ENCODE assay signal across 8 cellular contexts in the genomic region with DNA sequence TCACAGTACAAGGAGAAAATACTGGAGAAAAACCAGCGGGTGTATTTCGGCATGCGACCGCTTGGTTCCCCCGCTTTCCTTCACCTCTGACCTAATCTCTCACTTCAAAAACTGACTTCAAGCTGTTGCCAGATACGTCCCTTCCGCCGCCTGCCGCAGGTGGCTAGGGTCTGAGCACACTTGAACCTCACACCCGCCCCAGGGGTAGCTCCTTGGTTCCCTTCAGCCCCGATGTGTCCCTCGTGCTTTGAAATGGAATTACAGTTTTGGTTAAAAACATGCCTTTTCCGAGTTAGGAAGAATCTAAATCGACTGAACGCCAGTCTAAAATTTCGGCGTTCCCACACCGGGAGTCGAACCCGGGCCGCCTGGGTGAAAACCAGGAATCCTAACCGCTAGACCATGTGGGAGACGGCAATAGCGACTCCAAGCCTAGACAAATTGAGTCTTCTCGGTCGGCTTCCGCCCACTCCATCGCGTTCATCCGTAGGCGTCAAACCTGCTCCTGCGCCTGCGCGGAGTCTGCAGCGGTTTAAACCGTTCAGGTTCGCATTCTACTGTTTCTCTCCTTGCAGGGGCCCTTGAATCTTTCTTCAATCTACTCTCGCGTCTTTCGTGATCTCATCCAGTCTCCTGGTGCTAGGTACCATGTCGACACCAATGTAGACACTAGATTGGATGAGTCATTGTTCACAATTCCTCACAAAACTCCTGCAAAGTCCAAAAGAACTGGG.
DNase-seq lines count a peak whose midpoint lies in the region; TF ChIP-seq lines count a peak whose summit lies in the region.

No MANE protein-coding gene starts in this region.

- peak overlapping the region; percentile 47 for H3K4me3 ChIP-seq in HFF-Myc (replicated peaks; ENCODE audit: low read depth, low read length)

- peak; percentile 32 for TF ChIP-seq CTCF in HFF-Myc (IDR thresholded peaks at IDR 0.05; ENCODE audit: low read depth, low read length, missing control alignments)

- DNase-seq in GM03348 (ENCODE audit: low spot score) (peak; percentile 88), HFF-Myc (ENCODE audit: extremely low read depth, low read depth) (peak; percentile 95), MV-4-11 (lab: John Stamatoyannopoulos, UW) (peak; percentile 98), SK-N-DZ (ENCODE audit: low spot score) (peak; percentile 99), glomerular endothelial cell (ENCODE audit: extremely low read depth, low read depth, low spot score) (peak; percentile 91), non-pigmented ciliary epithelial cell (ENCODE audit: low read depth) (peak; percentile 87), superior temporal gyrus (ENCODE audit: extremely low spot score) (peak; percentile 100)
- DNase-seq in activated naive CD4-positive, alpha-beta T cell treated with anti-CD3 and anti-CD28 coated beads, Interleukin-2, amount 50 U/mL, for 16 hours = peak; percentile 90

Comparison
In these comparisons a context has a peak if more than half of its experiments do, and no peak if none do; other contexts are left out.
1. Peak in every context shown above with its lines: DNase-seq and H3K4me3 ChIP-seq.